In genomic region chr9:33049680-33050361, GRCh38 we compare ENCODE assay signal across 13 cellular contexts.
DNase-seq lines count a peak whose midpoint lies in the region; ATAC-seq and TF ChIP-seq lines count a peak whose summit lies in the region.
"Had no signal": no experiment of that assay in that cellular context is flagged by ENCODE, and none has a peak within 500 bp of the region (broad histone marks: within the 10 kb centered on the region; RNA-seq: fewer than 3 reads in every experiment).

No MANE protein-coding gene starts in this region.

- DNase-seq in GM20000 (ENCODE audit: low spot score) = peak; percentile 27
- no peak for DNase-seq in kidney glomerular epithelial cell (lab: John Stamatoyannopoulos, UW)
- DNase-seq in RPMI8226 = no peak
- no peak for DNase-seq in islet precursor cell
- no peak for DNase-seq in stimulated activated naive CD4-positive, alpha-beta T cell (lab: John Stamatoyannopoulos, UW)
- DNase-seq: cerebellar nuclear complex; DMS 273 treated with DMSO at 0.1 percent for 48 hours; kidney; stimulated activated naive CD4-positive, alpha-beta T cell treated with Interleukin-2 at 50 U/mL for 16 hours had no signal

- peak; percentile 85 for ATAC-seq in GM18520 (IDR thresholded peaks at IDR 0.05; ENCODE audit: unreplicated experiment)
- peak; percentile 83 for ATAC-seq in HG03066 (IDR thresholded peaks at IDR 0.05; ENCODE audit: low read depth, unreplicated experiment)

- peaks cover 16% of the 10 kb centered on the region for H3K36me3 Mint-ChIP-seq in activated naive CD8-positive, alpha-beta T cell

- peaks cover 14% of the 10 kb centered on the region for H3K4me1 Mint-ChIP-seq in activated naive CD8-positive, alpha-beta T cell (ENCODE audit: low read depth)

- no peak for TF ChIP-seq CTCF in GM20000 (IDR thresholded peaks at IDR 0.05; ENCODE audit: extremely low read depth, missing control alignments)

- H3K4me3 Mint-ChIP-seq in activated naive CD8-positive, alpha-beta T cell = no peak overlapping the region
- H3K4me3 Mint-ChIP-seq: neural progenitor cell had no signal

- no peaks in the 10 kb centered on the region for H3K27me3 Mint-ChIP-seq in activated naive CD8-positive, alpha-beta T cell

- no peaks in the 10 kb centered on the region for H3K9me3 Mint-ChIP-seq in activated naive CD8-positive, alpha-beta T cell (ENCODE audit: low read depth)
- H3K9me3 Mint-ChIP-seq: neural progenitor cell had no signal

- peak overlapping the region; percentile 18 for H3K27ac Mint-ChIP-seq in activated naive CD8-positive, alpha-beta T cell
- H3K27ac Mint-ChIP-seq: neural progenitor cell had no signal
